Comparison of ENCODE assay signal across 8 cellular contexts in the genomic region with DNA sequence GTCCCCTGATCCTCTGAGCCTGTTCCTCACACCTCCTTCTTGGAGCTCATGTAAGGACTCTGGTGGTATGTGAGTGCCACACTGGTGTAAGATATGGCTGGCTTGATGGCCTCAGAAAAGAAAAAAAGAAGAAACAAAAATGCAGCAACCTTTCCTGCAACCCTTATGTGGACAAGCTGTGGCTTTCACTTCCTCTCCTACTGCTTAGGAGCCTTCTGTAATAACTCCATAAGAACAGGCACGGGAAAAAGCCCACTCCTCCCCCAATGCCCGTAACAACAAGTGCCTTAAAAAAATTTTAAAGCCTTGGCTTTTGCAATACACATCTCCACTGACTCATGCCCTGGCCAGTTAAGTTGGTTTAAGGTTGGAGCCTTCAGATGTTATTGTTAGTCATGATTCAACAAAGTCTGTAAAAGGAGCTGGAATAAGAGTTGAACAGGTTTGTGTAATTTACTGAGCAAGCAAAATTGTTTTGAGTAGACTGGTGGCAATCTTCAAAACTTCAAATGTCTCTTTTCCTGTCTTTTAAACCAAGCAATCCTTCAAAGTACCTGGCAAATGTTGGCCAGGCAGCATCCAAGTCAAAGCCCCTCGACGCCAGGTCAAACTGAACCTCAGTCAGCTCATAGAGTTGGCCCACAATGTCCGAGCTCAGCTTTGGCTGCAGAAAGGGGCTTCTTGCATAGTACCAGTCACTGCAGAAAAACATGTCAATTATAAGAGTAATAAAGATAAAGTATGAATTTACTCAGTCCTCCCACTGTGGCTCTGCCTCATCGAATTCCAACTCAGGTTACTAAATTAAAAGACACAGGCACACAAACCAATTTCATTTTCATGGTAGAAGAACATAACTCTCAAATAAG. TPM values are rescaled to one million over a fixed set of nuclear protein-coding genes. Genes with fewer than 3 reads are reported as not detected.
DNase-seq lines count a peak whose midpoint lies in the region; ATAC-seq and TF ChIP-seq lines count a peak whose summit lies in the region.

No MANE protein-coding gene starts in this region.

- peak overlapping the region; percentile 16 for H3K4me2 ChIP-seq in BLaER1

- DNase-seq in HPDE6-E6E7 (ENCODE audit: extremely low spot score), result peak; percentile 40
- peak; percentile 33 to 73 (median 61) for DNase-seq in adrenal gland
- DNase-seq in mesothelial cell of epicardium (ENCODE audit: low spot score in 2 of 2, unreplicated experiment in 2 of 2), result no peak
- no peak for DNase-seq in NCI-H1694 (lab: John Stamatoyannopoulos, UW)
- DNase-seq in Calu3, result no peak
- DNase-seq in activated effector memory CD4-positive, alpha-beta T cell treated with Interleukin-2 at 50 U/mL for 16 hours, result no peak

- BruUV-seq in Calu3 (replicated peaks; lab: Mats Ljungman, UMichigan), result no TSS peak

- H3K9ac ChIP-seq in BLaER1, result no peak overlapping the region

- H3K36me3 Mint-ChIP-seq in mesothelial cell of epicardium (peaks cover 41% of the 10 kb centered on the region), Calu3 (ENCODE audit: insufficient read depth, unreplicated experiment) (peaks cover 11% of the 10 kb centered on the region)

- H3K9me3 Mint-ChIP-seq in mesothelial cell of epicardium (no peaks in the 10 kb centered on the region), Calu3 (ENCODE audit: low read depth, unreplicated experiment) (no peaks in the 10 kb centered on the region)

- H3K27me3 ChIP-seq in BLaER1 (no peaks in the 10 kb centered on the region), adrenal gland (no peaks in the 10 kb centered on the region)

- peaks cover 12% of the 10 kb centered on the region for H3K4me1 ChIP-seq in BLaER1
- H3K4me1 ChIP-seq in adrenal gland (replicated peaks in 1 of 2), result peaks cover 11 to 21% of the 10 kb centered on the region in 2 donors

- H3K27ac ChIP-seq in BLaER1 (no peak overlapping the region), adrenal gland (peak overlapping the region in 4 of 5 donors; percentile 20 to 75 (median 52))

- CTCF ChIA-PET in Calu3 (lab: Charles Lee), result interaction anchor here (0.6 kb wide), 1 partner anchor 762 kb away, joined by 3 read pairs; no protein-coding TSS in a partner anchor

- intact Hi-C loops in adrenal gland (cut with DNase I), result no loop called here
- intact Hi-C loops in Calu3 (cut with micrococcal nuclease; ENCODE audit: unreplicated experiment), result no loop called here

- no peak for TF ChIP-seq CTCF in adrenal gland (IDR thresholded peaks at IDR 0.05)
- TF ChIP-seq CTCF in mesothelial cell of epicardium (IDR thresholded peaks at IDR 0.05; ENCODE audit: unreplicated experiment), result no peak
- no peak for TF ChIP-seq CTCF in Calu3 (IDR thresholded peaks at IDR 0.05; ENCODE audit: unreplicated experiment)

- H3K27ac Mint-ChIP-seq in mesothelial cell of epicardium (peak overlapping the region; percentile 77), Calu3 (ENCODE audit: unreplicated experiment) (no peak overlapping the region)

- no peak for TF ChIP-seq POLR2A in adrenal gland (IDR thresholded peaks at IDR 0.05)

- H3K9me3 ChIP-seq in BLaER1 (no peaks in the 10 kb centered on the region), adrenal gland (replicated peaks in 1 of 3) (no peaks in the 10 kb centered on the region)

- H3K27me3 Mint-ChIP-seq in mesothelial cell of epicardium (ENCODE audit: low read depth) (no peaks in the 10 kb centered on the region), Calu3 (ENCODE audit: unreplicated experiment) (no peaks in the 10 kb centered on the region)

- peaks cover 85% of the 10 kb centered on the region for H3K36me3 ChIP-seq in BLaER1
- H3K36me3 ChIP-seq in adrenal gland (replicated peaks in 1 of 2), result peaks cover 0 to 46% of the 10 kb centered on the region in 2 donors

- no peak overlapping the region for H3K4me3 Mint-ChIP-seq in mesothelial cell of epicardium
- no peak overlapping the region for H3K4me3 Mint-ChIP-seq in Calu3 (ENCODE audit: low read depth, unreplicated experiment)

- no peaks in the 10 kb centered on the region for H4K20me1 ChIP-seq in BLaER1

- WGBS in adrenal gland, 4 donors, result 63 to 73% (median 67%) methylated on average over 6 of the region's 6 CpGs

- H3K4me1 Mint-ChIP-seq in mesothelial cell of epicardium, result peaks cover 20% of the 10 kb centered on the region
- no peaks in the 10 kb centered on the region for H3K4me1 Mint-ChIP-seq in Calu3 (ENCODE audit: low read depth, unreplicated experiment)

- no peak for ATAC-seq in GM19328 (IDR thresholded peaks at IDR 0.05; ENCODE audit: unreplicated experiment)

- H3K4me3 ChIP-seq in BLaER1 (no peak overlapping the region), adrenal gland (no peak overlapping the region)

RNA-seq across cellular contexts. Expression of gene FYCO1, which starts 22.9 kb away (rescaled TPM):
- 10 to 100 TPM; 25.3 to 74.3 (median 39.5) TPM for total RNA-seq in adrenal gland
- polyA plus RNA-seq in adrenal gland, result 10 to 100 TPM; 13.3 to 24.3 (median 20.2) TPM
- total RNA-seq in mesothelial cell of epicardium, result 23.1 to 24.3 TPM (median 24.1 TPM) in 3 replicates
- total RNA-seq in Calu3 (2022), result 24.5 and 26.7 TPM in 2 replicates

RNA-seq across cellular contexts. Expression of gene CXCR6, which starts 29.5 kb away (rescaled TPM):
- 1 to 10 TPM in 2 of 8 donors, under 1 TPM in 6; 0.28 to 2.9 (median 0.66) TPM for total RNA-seq in adrenal gland
- polyA plus RNA-seq in adrenal gland, result under 1 TPM; 0.30 to 0.57 (median 0.32) TPM
- total RNA-seq in mesothelial cell of epicardium, result not detected in 3 replicates
- not detected in 2 replicates for total RNA-seq in Calu3 (2022)

RNA-seq across cellular contexts. Expression of gene XCR1, which starts 54.5 kb away (rescaled TPM):
- total RNA-seq in adrenal gland (under 1 TPM in 4 of 8 donors, not detected in 4; 0.13 to 0.18 (median 0.15) TPM), mesothelial cell of epicardium (not detected in 3 replicates), Calu3 (2022) (not detected in 2 replicates)
- under 1 TPM in 2 of 3 donors, not detected in 1; 0.08 to 0.13 TPM for polyA plus RNA-seq in adrenal gland

Comparison
In these comparisons a context has a peak if more than half of its experiments do, and no peak if none do; other contexts are left out.
1. DNase-seq: peak in HPDE6-E6E7 (single experiment) and adrenal gland (7 of 7); none in mesothelial cell of epicardium (0 of 2), NCI-H1694 (single experiment), Calu3 (single experiment) and activated effector memory CD4-positive, alpha-beta T cell treated with Interleukin-2 at 50 U/mL for 16 hours (single experiment).